In genomic region chr15:52394020-52394608, GRCh38 we compare ENCODE assay signal across 20 cellular contexts.
"Had no signal": no experiment of that assay in that cellular context is flagged by ENCODE, and none has a peak within 500 bp of the region (broad histone marks: within the 10 kb centered on the region; RNA-seq: fewer than 3 reads in every experiment).

No MANE protein-coding gene starts in this region.

- FAIRE-seq: astrocyte, colon, endothelial cell of umbilical vein had no signal

- H3K4me1 ChIP-seq: spleen, transverse colon had no signal

- H3K27ac Mint-ChIP-seq: activated CD4-positive, alpha-beta memory T cell treated with anti-CD3 and anti-CD28 coated beads for 36 hours had no signal

- H3K4me3 Mint-ChIP-seq: activated CD4-positive, alpha-beta memory T cell treated with anti-CD3 and anti-CD28 coated beads for 36 hours; naive B cell had no signal

- H3K4me3 ChIP-seq: spleen, transverse colon had no signal

- H3K9me3 Mint-ChIP-seq: activated CD4-positive, alpha-beta memory T cell treated with anti-CD3 and anti-CD28 coated beads for 36 hours; naive B cell had no signal

- H3K27ac ChIP-seq: neutrophil, spleen, transverse colon had no signal

- H3K9me3 ChIP-seq: neutrophil, spleen, transverse colon had no signal

- H3K27me3 Mint-ChIP-seq: activated CD4-positive, alpha-beta memory T cell treated with anti-CD3 and anti-CD28 coated beads for 36 hours; naive B cell had no signal

- ATAC-seq: activated CD4-positive, CD25-positive, alpha-beta regulatory T cell treated with anti-CD3 and anti-CD28 coated beads, Interleukin-2, amount 50 U/mL, for 24 hours; left ventricle myocardium superior; right cardiac atrium had no signal

- H3K27me3 ChIP-seq: neutrophil, spleen, transverse colon had no signal

- DNase-seq: activated CD4-positive, alpha-beta memory T cell treated with anti-CD3 and anti-CD28 coated beads for 36 hours; activated gamma-delta T cell treated with Interleukin-2 at 50 U/mL for 16 hours; activated T-cell treated with anti-CD3 and anti-CD28 coated beads, Interleukin-2, amount 50 U/mL, for 48 hours; foreskin melanocyte; head of caudate nucleus; islet precursor cell; left ventricle myocardium superior; naive B cell; posterior cingulate gyrus; right cardiac atrium; spleen; stimulated activated CD4-positive, alpha-beta T cell treated with anti-CD3 and anti-CD28 coated beads, Interleukin-2, amount 100 ng/mL, for 24 hours; stimulated activated naive CD4-positive, alpha-beta T cell; substantia nigra; transverse colon had no signal
